1 cellular context compared by ENCODE assay signal in genomic region chr20:11315506-11315905, GRCh38.
TF ChIP-seq lines count a peak whose summit lies in the region.

No MANE protein-coding gene starts in this region.

TF ChIP-seq in HepG2, 621 proteins besides CTCF, POLR2A, EP300 and RAD21 (continued from another document):
- no peak for TF ChIP-seq SP140L (CRISPR knock-in tag; IDR thresholded peaks at IDR 0.05; ENCODE audit: borderline replicate concordance)
- no peak for TF ChIP-seq RARG (CRISPR knock-in tag; IDR thresholded peaks at IDR 0.05; ENCODE audit: low read depth)
- TF ChIP-seq HOXD1 (CRISPR knock-in tag; IDR thresholded peaks at IDR 0.05), result no peak
- no peak for TF ChIP-seq GPN1 (CRISPR knock-in tag; IDR thresholded peaks at IDR 0.05; ENCODE audit: borderline replicate concordance)
- TF ChIP-seq, protein P1, sequence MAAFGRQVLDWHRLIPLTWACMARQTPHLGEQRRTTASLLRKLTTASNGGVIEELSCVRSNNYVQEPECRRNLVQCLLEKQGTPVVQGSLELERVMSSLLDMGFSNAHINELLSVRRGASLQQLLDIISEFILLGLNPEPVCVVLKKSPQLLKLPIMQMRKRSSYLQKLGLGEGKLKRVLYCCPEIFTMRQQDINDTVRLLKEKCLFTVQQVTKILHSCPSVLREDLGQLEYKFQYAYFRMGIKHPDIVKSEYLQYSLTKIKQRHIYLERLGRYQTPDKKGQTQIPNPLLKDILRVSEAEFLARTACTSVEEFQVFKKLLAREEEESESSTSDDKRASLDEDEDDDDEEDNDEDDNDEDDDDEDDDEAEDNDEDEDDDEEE (CRISPR knock-in tag; IDR thresholded peaks at IDR 0.05), result no peak
- no peak for TF ChIP-seq PHB2 (IDR thresholded peaks at IDR 0.05; ENCODE audit: partially characterized antibody)
- no peak for TF ChIP-seq IKZF4 (CRISPR knock-in tag; IDR thresholded peaks at IDR 0.05; ENCODE audit: borderline replicate concordance, low read depth, not compliant biosample characterization)
- TF ChIP-seq ATM (IDR thresholded peaks at IDR 0.05; ENCODE audit: borderline replicate concordance), result no peak
- no peak for TF ChIP-seq SMAD9 (CRISPR knock-in tag; IDR thresholded peaks at IDR 0.05)
- TF ChIP-seq PITX1 (CRISPR knock-in tag; IDR thresholded peaks at IDR 0.05), result no peak
- TF ChIP-seq ZNF430 (CRISPR knock-in tag; IDR thresholded peaks at IDR 0.05), result no peak
- TF ChIP-seq NR2C2 (CRISPR knock-in tag; IDR thresholded peaks at IDR 0.05; ENCODE audit: borderline replicate concordance), result no peak
- TF ChIP-seq MZF1 (CRISPR knock-in tag; IDR thresholded peaks at IDR 0.05; ENCODE audit: borderline replicate concordance), result no peak
- TF ChIP-seq NAIF1 (CRISPR knock-in tag; IDR thresholded peaks at IDR 0.05; ENCODE audit: borderline replicate concordance), result no peak
